9 cellular contexts compared by ENCODE assay signal in the genomic region with DNA sequence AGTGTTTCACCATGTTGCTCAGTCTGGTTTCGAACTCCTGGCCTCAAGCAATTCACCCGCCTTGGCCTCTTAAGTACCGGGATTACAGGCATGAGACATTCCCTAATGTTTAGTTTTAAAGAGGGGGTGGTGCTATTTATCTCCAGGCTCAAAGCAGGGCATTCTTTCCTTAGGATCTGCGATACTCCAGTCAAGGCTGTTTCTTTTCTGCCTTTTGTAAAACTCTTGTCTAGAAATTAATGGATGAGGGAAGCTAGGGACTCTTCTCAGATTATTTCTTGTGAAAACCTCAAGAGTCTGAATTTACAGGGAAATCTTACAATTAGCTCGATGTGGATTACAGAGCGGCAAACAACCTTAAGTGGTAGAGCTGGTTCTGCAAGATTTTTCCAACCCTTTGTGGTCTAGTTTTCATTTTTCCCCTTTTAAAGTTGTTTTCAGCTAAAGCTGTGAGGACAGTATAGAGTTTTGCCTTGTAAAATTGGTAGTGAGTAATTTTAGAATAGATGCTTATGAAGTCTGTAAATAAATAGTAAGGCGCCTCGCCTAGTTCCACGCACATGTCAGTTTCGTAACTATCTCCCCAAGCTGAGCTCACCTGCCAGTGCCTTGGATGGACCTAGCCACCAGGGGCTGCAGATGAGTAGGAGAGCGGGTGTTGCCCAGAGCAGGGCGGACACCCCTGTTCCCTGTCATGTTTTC. TPM values are rescaled to one million over a fixed set of nuclear protein-coding genes. Genes with fewer than 3 reads are reported as not detected.
DNase-seq lines count a peak whose midpoint lies in the region; ATAC-seq, FAIRE-seq and TF ChIP-seq lines count a peak whose summit lies in the region.
"Had no signal": no experiment of that assay in that cellular context is flagged by ENCODE, and none has a peak within 500 bp of the region (broad histone marks: within the 10 kb centered on the region; RNA-seq: fewer than 3 reads in every experiment).

No MANE protein-coding gene starts in this region.

- no peak overlapping the region for H3K27ac Mint-ChIP-seq in activated naive CD4-positive, alpha-beta T cell treated with anti-CD3 and anti-CD28 coated beads, Interleukin-2, amount 10 ng/mL, durations not matched to agents 7 days and 5 days

- intact Hi-C loops in OCI-LY7 (cut with micrococcal nuclease; ENCODE audit: unreplicated experiment) = loop anchor here (1.0 to 2.0 kb wide), 2 partner anchors 14 to 120 kb away; no protein-coding TSS in a partner anchor

- FAIRE-seq in D721Med (lab: Jason Lieb, UNC) = no peak
- FAIRE-seq: frontal cortex had no signal

- TF ChIP-seq CTCF in OCI-LY7 (conservative IDR thresholded peaks at IDR 0.05; ENCODE audit: low read length) (peak; percentile 78), gastroesophageal sphincter (IDR thresholded peaks at IDR 0.05) (peak in 3 of 4 experiments; percentile 14 to 17 (median 14)), D721Med (IDR thresholded peaks at IDR 0.05; ENCODE audit: insufficient read depth, missing control alignments) (no peak)

- H3K36me3 ChIP-seq in OCI-LY7 (ENCODE audit: insufficient read depth, low read length) (peaks cover 32% of the 10 kb centered on the region), gastroesophageal sphincter (no peaks in the 10 kb centered on the region), stomach smooth muscle (ENCODE audit: control insufficient read depth in 2 of 2, insufficient read depth in 2 of 2, low read length in 2 of 2) (peaks cover 0 to 2% of the 10 kb centered on the region in 2 donors)

- H3K27ac ChIP-seq in OCI-LY7 (ENCODE audit: low read depth, low read length, poor library complexity, severe bottlenecking) (peak overlapping the region; percentile 97), gastroesophageal sphincter (peak overlapping the region in 1 of 4 donors; percentile 27), stomach smooth muscle (ENCODE audit: low read length) (peak overlapping the region; percentile 12)

- TF ChIP-seq POLR2A in gastroesophageal sphincter (IDR thresholded peaks at IDR 0.05) = no peak

- ATAC-seq in gastroesophageal sphincter = peak; percentile 22

- H3K4me3 Mint-ChIP-seq in activated naive CD4-positive, alpha-beta T cell treated with anti-CD3 and anti-CD28 coated beads, Interleukin-2, amount 10 ng/mL, durations not matched to agents 7 days and 5 days = no peak overlapping the region

- H3K9me3 ChIP-seq in OCI-LY7 (ENCODE audit: low read length) (no peaks in the 10 kb centered on the region), gastroesophageal sphincter (no peaks in the 10 kb centered on the region), stomach smooth muscle (ENCODE audit: control insufficient read depth in 2 of 2, low read length in 2 of 2) (no peaks in the 10 kb centered on the region)

- peaks cover 100% of the 10 kb centered on the region for H3K4me1 ChIP-seq in OCI-LY7 (ENCODE audit: insufficient read depth, low read length, poor library complexity, severe bottlenecking)
- H3K4me1 ChIP-seq in gastroesophageal sphincter = peaks cover 0 to 73% (median 11%) of the 10 kb centered on the region in 3 donors
- H3K4me1 ChIP-seq in stomach smooth muscle (ENCODE audit: control insufficient read depth, insufficient read depth, low read length) = peaks cover 32% of the 10 kb centered on the region

- H3K79me2 ChIP-seq in OCI-LY7 (ENCODE audit: insufficient read depth, low read depth, low read length) = peaks cover 95% of the 10 kb centered on the region

- H2AFZ ChIP-seq in OCI-LY7 (ENCODE audit: low read length) = no peak overlapping the region

- no peak for TF ChIP-seq EP300 in gastroesophageal sphincter (IDR thresholded peaks at IDR 0.05)

- TSS peak; percentile 19 for BruUV-seq in OCI-LY7 (replicated peaks; lab: Mats Ljungman, UMichigan)

- H3K9ac ChIP-seq in stomach smooth muscle (ENCODE audit: low read length in 2 of 2) = no peak overlapping the region

- H3K27me3 ChIP-seq in gastroesophageal sphincter (no peaks in the 10 kb centered on the region), stomach smooth muscle (ENCODE audit: control insufficient read depth in 1 of 2, insufficient read depth in 2 of 2, low read length in 2 of 2) (no peaks in the 10 kb centered on the region)

- no peaks in the 10 kb centered on the region for H3K27me3 Mint-ChIP-seq in activated naive CD4-positive, alpha-beta T cell treated with anti-CD3 and anti-CD28 coated beads, Interleukin-2, amount 10 ng/mL, durations not matched to agents 7 days and 5 days

- H3K4me3 ChIP-seq in OCI-LY7 (ENCODE audit: low read depth, low read length, poor library complexity, severe bottlenecking) = peak overlapping the region; percentile 57
- H3K4me3 ChIP-seq in gastroesophageal sphincter = no peak overlapping the region
- no peak overlapping the region for H3K4me3 ChIP-seq in stomach smooth muscle (ENCODE audit: low read length in 2 of 2)

- no peaks in the 10 kb centered on the region for H3K9me2 ChIP-seq in OCI-LY7 (ENCODE audit: insufficient read depth, low read length)

- WGBS in gastroesophageal sphincter (ENCODE audit: low coverage in 1 of 2), 2 donors = 61 to 65% methylated on average over 3 to 12 of the region's 12 CpGs

- DNase-seq in NCI-H2196 (lab: John Stamatoyannopoulos, UW; ENCODE audit: unreplicated experiment) (peak; percentile 77), NCI-H2196 treated with DMSO at 0.1 percent for 48 hours (lab: John Stamatoyannopoulos, UW; ENCODE audit: unreplicated experiment) (no peak), OCI-LY7 (ENCODE audit: low spot score) (peak; percentile 90), D721Med (ENCODE audit: insufficient read length, low spot score) (no peak)
- no peak for DNase-seq in stimulated activated CD4-positive, alpha-beta T cell treated with anti-CD3 and anti-CD28 coated beads, Interleukin-12 subunit alpha, Interleukin-12 subunit beta, amount 100 ng/mL, for 4 hours
- no peak for DNase-seq in activated naive CD4-positive, alpha-beta T cell treated with anti-CD3 and anti-CD28 coated beads, Interleukin-2, amount 10 ng/mL, durations not matched to agents 7 days and 5 days

- CTCF ChIA-PET in OCI-LY7 (lab: Charles Lee; ENCODE audit: unreplicated experiment) = interaction anchor here (0.6 to 1.7 kb wide), 4 partner anchors 13 to 116 kb away, joined by 3 to 7 read pairs (median 4); no protein-coding TSS in a partner anchor
- CTCF ChIA-PET in activated naive CD4-positive, alpha-beta T cell treated with anti-CD3 and anti-CD28 coated beads, Interleukin-2, amount 10 ng/mL, durations not matched to agents 7 days and 5 days (lab: Charles Lee) = no interaction called here

- H3K4me1 Mint-ChIP-seq in activated naive CD4-positive, alpha-beta T cell treated with anti-CD3 and anti-CD28 coated beads, Interleukin-2, amount 10 ng/mL, durations not matched to agents 7 days and 5 days = no peaks in the 10 kb centered on the region

- H3K36me3 Mint-ChIP-seq in activated naive CD4-positive, alpha-beta T cell treated with anti-CD3 and anti-CD28 coated beads, Interleukin-2, amount 10 ng/mL, durations not matched to agents 7 days and 5 days = no peaks in the 10 kb centered on the region

- H3K9me3 Mint-ChIP-seq in activated naive CD4-positive, alpha-beta T cell treated with anti-CD3 and anti-CD28 coated beads, Interleukin-2, amount 10 ng/mL, durations not matched to agents 7 days and 5 days = no peaks in the 10 kb centered on the region

- POLR2A ChIA-PET in OCI-LY7 (lab: Charles Lee) = interaction anchor here (0.6 to 3.2 kb wide), 23 partner anchors 9 to 367 kb away, joined by 3 to 38 read pairs (median 5); no protein-coding TSS in a partner anchor

- no peaks in the 10 kb centered on the region; the same call in 1 of the 2 replicates for H4K20me1 ChIP-seq in OCI-LY7 (ENCODE audit: insufficient read depth, low read length)

- peak overlapping the region; percentile 100 for H3K4me2 ChIP-seq in OCI-LY7 (ENCODE audit: low read length)

RNA-seq across cellular contexts. Expression of a gene that starts 53.1 kb away (rescaled TPM):
- 131 and 143 TPM in 2 replicates for total RNA-seq in OCI-LY7 (2014; rRNA removed; shearing (Covaris generic))
- total RNA-seq in OCI-LY7 (2022) (199 and 247 TPM in 2 replicates), gastroesophageal sphincter (100 to 1,000 TPM in 2 of 4 donors, 10 to 100 TPM in 2; 84.4 to 134 (median 110) TPM)

Comparison
In these comparisons a context has a peak if more than half of its experiments do, and no peak if none do; other contexts are left out.
1. DNase-seq: peak in NCI-H2196 (single experiment) and OCI-LY7 (single experiment); none in NCI-H2196 treated with DMSO at 0.1 percent for 48 hours (single experiment), D721Med (single experiment), stimulated activated CD4-positive, alpha-beta T cell treated with anti-CD3 and anti-CD28 coated beads, Interleukin-12 subunit alpha, Interleukin-12 subunit beta, amount 100 ng/mL, for 4 hours (single experiment) and activated naive CD4-positive, alpha-beta T cell treated with anti-CD3 and anti-CD28 coated beads, Interleukin-2, amount 10 ng/mL, durations not matched to agents 7 days and 5 days (single experiment).